8 cellular contexts compared by ENCODE assay signal in genomic region chr16:24834459-24835335, GRCh38. TPM values are rescaled to one million over a fixed set of nuclear protein-coding genes. Genes with fewer than 3 reads are reported as not detected.
A peak's percentile ranks its signal among the peaks of the same experiment; 100 is the strongest.
DNase-seq lines count a peak whose midpoint lies in the region; ATAC-seq and TF ChIP-seq lines count a peak whose summit lies in the region.

No MANE protein-coding gene starts in this region.

- no peak overlapping the region for H2AFZ ChIP-seq in neural cell (ENCODE audit: low read depth, low read length)

- H3K9me3 ChIP-seq in neural cell (ENCODE audit: low read length): no peaks in the 10 kb centered on the region

- TF ChIP-seq CTCF in dorsolateral prefrontal cortex (IDR thresholded peaks at IDR 0.05 in 54 of 56, conservative IDR thresholded peaks at IDR 0.05 in 2 of 56; ENCODE audit: low read depth in 1 of 56, partially characterized antibody in 56 of 56) (peak; percentile 15 to 86 (median 66)), neural cell (IDR thresholded peaks at IDR 0.05; ENCODE audit: poor library complexity, severe bottlenecking) (peak; percentile 49)

- H3F3A ChIP-seq in neural cell (ENCODE audit: insufficient read depth, low read length, poor library complexity, severe bottlenecking): no peaks in the 10 kb centered on the region

- no peak overlapping the region for H3K4me3 ChIP-seq in dorsolateral prefrontal cortex
- H3K4me3 ChIP-seq in neural cell (ENCODE audit: low read length): no peak overlapping the region

- peaks cover 5% of the 10 kb centered on the region for H3K27me3 Mint-ChIP-seq in activated naive CD8-positive, alpha-beta T cell treated with anti-CD3 and anti-CD28 coated beads, Interleukin-2, amount 10 ng/mL, durations not matched to agents 7 days and 5 days
- H3K27me3 Mint-ChIP-seq in activated naive CD8-positive, alpha-beta T cell treated with anti-CD3 and anti-CD28 coated beads for 36 hours: no peaks in the 10 kb centered on the region

- H3K79me2 ChIP-seq in neural cell (replicated peaks; ENCODE audit: insufficient read depth, low read length): no peaks in the 10 kb centered on the region

- no peaks in the 10 kb centered on the region for H4K20me1 ChIP-seq in neural cell (ENCODE audit: insufficient read depth)

- H3K27ac ChIP-seq in dorsolateral prefrontal cortex: peak overlapping the region in 38 of 59 donors; percentile 4 to 96 (median 49)
- no peak overlapping the region for H3K27ac ChIP-seq in neural cell (ENCODE audit: low read length)

- no peaks in the 10 kb centered on the region for H3K27me3 ChIP-seq in dorsolateral prefrontal cortex
- no peaks in the 10 kb centered on the region for H3K27me3 ChIP-seq in neural cell (ENCODE audit: insufficient read depth, low read depth, low read length)

- H3K36me3 ChIP-seq in neural cell (ENCODE audit: insufficient read depth, low read length): no peaks in the 10 kb centered on the region

- H3K9me3 Mint-ChIP-seq in activated naive CD8-positive, alpha-beta T cell treated with anti-CD3 and anti-CD28 coated beads, Interleukin-2, amount 10 ng/mL, durations not matched to agents 7 days and 5 days: no peaks in the 10 kb centered on the region
- no peaks in the 10 kb centered on the region for H3K9me3 Mint-ChIP-seq in activated naive CD8-positive, alpha-beta T cell treated with anti-CD3 and anti-CD28 coated beads for 36 hours

- no peak for DNase-seq in activated naive CD8-positive, alpha-beta T cell treated with anti-CD3 and anti-CD28 coated beads, Interleukin-2, amount 10 ng/mL, durations not matched to agents 7 days and 5 days
- no peak for DNase-seq in activated naive CD8-positive, alpha-beta T cell treated with anti-CD3 and anti-CD28 coated beads for 36 hours
- peak; percentile 9 to 45 for DNase-seq in NCI-H526 (lab: John Stamatoyannopoulos, UW)
- DNase-seq in dorsolateral prefrontal cortex: peak in 5 of 10 donors; percentile 43 to 74 (median 58)
- DNase-seq in activated effector memory CD4-positive, alpha-beta T cell treated with Interleukin-2 at 50 U/mL for 16 hours: no peak
- DNase-seq in activated T-cell treated with anti-CD3 and anti-CD28 coated beads, Interleukin-2, amount 50 U/mL, for 48 hours: no peak

- intact Hi-C loops in dorsolateral prefrontal cortex (cut with DNase I): loop anchor here in 1 of 2 donors (5.0 kb wide), 1 partner anchor 273 kb away; no protein-coding TSS in a partner anchor

- no peak overlapping the region for H3K4me2 ChIP-seq in neural cell (ENCODE audit: low read length)

- no peak overlapping the region for H3K9ac ChIP-seq in neural cell (ENCODE audit: low read length)

- H3K4me1 Mint-ChIP-seq in activated naive CD8-positive, alpha-beta T cell treated with anti-CD3 and anti-CD28 coated beads, Interleukin-2, amount 10 ng/mL, durations not matched to agents 7 days and 5 days: no peaks in the 10 kb centered on the region
- H3K4me1 Mint-ChIP-seq in activated naive CD8-positive, alpha-beta T cell treated with anti-CD3 and anti-CD28 coated beads for 36 hours: peaks cover 2% of the 10 kb centered on the region

- ATAC-seq in activated naive CD8-positive, alpha-beta T cell treated with anti-CD3 and anti-CD28 coated beads, Interleukin-2, amount 10 ng/mL, durations not matched to agents 7 days and 5 days (ENCODE audit: low read depth): peak; percentile 30
- no peak for ATAC-seq in GM18870 (IDR thresholded peaks at IDR 0.05; ENCODE audit: unreplicated experiment)

- H3K36me3 Mint-ChIP-seq in activated naive CD8-positive, alpha-beta T cell treated with anti-CD3 and anti-CD28 coated beads, Interleukin-2, amount 10 ng/mL, durations not matched to agents 7 days and 5 days: no peaks in the 10 kb centered on the region
- H3K36me3 Mint-ChIP-seq in activated naive CD8-positive, alpha-beta T cell treated with anti-CD3 and anti-CD28 coated beads for 36 hours: peaks cover 2% of the 10 kb centered on the region

- H3K9me2 ChIP-seq in neural cell (ENCODE audit: insufficient read depth, low read length): no peaks in the 10 kb centered on the region

- TF ChIP-seq EP300 in neural cell (conservative IDR thresholded peaks at IDR 0.05; ENCODE audit: poor library complexity, severe bottlenecking): no peak

- POLR2A ChIA-PET in activated naive CD8-positive, alpha-beta T cell treated with anti-CD3 and anti-CD28 coated beads, Interleukin-2, amount 10 ng/mL, durations not matched to agents 7 days and 5 days (lab: Charles Lee): no interaction called here

- H3K27ac Mint-ChIP-seq in activated naive CD8-positive, alpha-beta T cell treated with anti-CD3 and anti-CD28 coated beads, Interleukin-2, amount 10 ng/mL, durations not matched to agents 7 days and 5 days: no peak overlapping the region
- H3K27ac Mint-ChIP-seq in activated naive CD8-positive, alpha-beta T cell treated with anti-CD3 and anti-CD28 coated beads for 36 hours: no peak overlapping the region

- no peak overlapping the region for H3K4me3 Mint-ChIP-seq in activated naive CD8-positive, alpha-beta T cell treated with anti-CD3 and anti-CD28 coated beads, Interleukin-2, amount 10 ng/mL, durations not matched to agents 7 days and 5 days
- no peak overlapping the region for H3K4me3 Mint-ChIP-seq in activated naive CD8-positive, alpha-beta T cell treated with anti-CD3 and anti-CD28 coated beads for 36 hours

- peak; percentile 38 for TF ChIP-seq RAD21 in neural cell (conservative IDR thresholded peaks at IDR 0.05)

TF ChIP-seq in neural cell, 6 proteins besides CTCF, POLR2A, EP300 and RAD21:
- no peak for TF ChIP-seq POLR2AphosphoS5 (IDR thresholded peaks at IDR 0.05)
- no peak for TF ChIP-seq EZH2 (IDR thresholded peaks at IDR 0.05; ENCODE audit: borderline replicate concordance, insufficient read depth, low read length, poor library complexity, severe bottlenecking)
- no peak for TF ChIP-seq MXI1 (conservative IDR thresholded peaks at IDR 0.05; ENCODE audit: poor library complexity, severe bottlenecking)
- no peak for TF ChIP-seq SMC3 (conservative IDR thresholded peaks at IDR 0.05; ENCODE audit: poor library complexity)
- TF ChIP-seq REST (IDR thresholded peaks at IDR 0.05; ENCODE audit: borderline replicate concordance): no peak
- no peak for TF ChIP-seq TAF1 (IDR thresholded peaks at IDR 0.05; ENCODE audit: low read depth)

RNA-seq across cellular contexts. Expression of gene SLC5A11, which starts 11.1 kb away (rescaled TPM):
- total RNA-seq in activated naive CD8-positive, alpha-beta T cell treated with anti-CD3 and anti-CD28 coated beads, Interleukin-2, amount 10 ng/mL, durations not matched to agents 7 days and 5 days: under 1 TPM in 1 of 2 experiments, not detected in 1; 0.75 TPM
- under 1 TPM in 1 of 2 experiments, not detected in 1; 0.10 TPM for total RNA-seq in activated naive CD8-positive, alpha-beta T cell treated with anti-CD3 and anti-CD28 coated beads for 36 hours
- 100 to 1,000 TPM in 21 of 120 experiments, 10 to 100 TPM in 92, 1 to 10 TPM in 7; 2.6 to 281 (median 48.8) TPM for total RNA-seq in dorsolateral prefrontal cortex
- not detected in 2 replicates for polyA plus RNA-seq in neural cell
- polyA minus RNA-seq in neural cell: not detected in 2 replicates

Comparison
In these comparisons a context has a peak if more than half of its experiments do, and no peak if none do; other contexts are left out.
1. DNase-seq: peak in NCI-H526 (2 of 2); none in activated naive CD8-positive, alpha-beta T cell treated with anti-CD3 and anti-CD28 coated beads, Interleukin-2, amount 10 ng/mL, durations not matched to agents 7 days and 5 days (single experiment), activated naive CD8-positive, alpha-beta T cell treated with anti-CD3 and anti-CD28 coated beads for 36 hours (single experiment), activated effector memory CD4-positive, alpha-beta T cell treated with Interleukin-2 at 50 U/mL for 16 hours (single experiment) and activated T-cell treated with anti-CD3 and anti-CD28 coated beads, Interleukin-2, amount 50 U/mL, for 48 hours (0 of 2).